ENCODE assay signal across 32 cellular contexts in genomic region chr10:12833451-12833850, GRCh38.
"Had no signal": no experiment of that assay in that cellular context is flagged by ENCODE, and none has a peak within 500 bp of the region (broad histone marks: within the 10 kb centered on the region; RNA-seq: fewer than 3 reads in every experiment).

No MANE protein-coding gene starts in this region.

- H3K27ac Mint-ChIP-seq: activated CD4-positive, alpha-beta T cell treated with anti-CD3 and anti-CD28 coated beads for 36 hours; activated CD4-positive, alpha-beta T cell treated with anti-CD3 and anti-CD28 coated beads, Interleukin-2, amount 10 ng/mL, durations not matched to agents 7 days and 5 days; activated CD8-positive, alpha-beta T cell treated with anti-CD3 and anti-CD28 coated beads, Interleukin-2, amount 10 ng/mL, durations not matched to agents 7 days and 5 days; activated naive CD4-positive, alpha-beta T cell treated with anti-CD3 and anti-CD28 coated beads for 36 hours; activated naive CD4-positive, alpha-beta T cell treated with anti-CD3 and anti-CD28 coated beads, Interleukin-2, amount 50 U/mL, for 72 hours; activated T-cell treated with anti-CD3 and anti-CD28 coated beads, Interleukin-2, amount 50 U/mL, for 24 hours; activated T-helper 2 cell treated with anti-CD3 and anti-CD28 coated beads, Interferon-gamma antibody, Interleukin-2, Interleukin-4, amounts not matched to agents 10 μg/mL and 5 μg/mL and 100 μg/mL, durations not matched to agents 14 hours and 24 hours and 36 hours; T-helper 1 cell treated with Interleukin-12 subunit alpha and Interleukin-12 subunit beta and Interleukin-4 antibody, amounts not matched to agents 30 μg/mL and 1 μg/mL, for 36 hours; T-helper 2 cell treated with Interferon-gamma antibody and Interleukin-4, amounts not matched to agents 5 μg/mL and 100 μg/mL, for 36 hours; WTC11 had no signal

- H3K27me3 ChIP-seq: MG63, SJSA1 had no signal

- H3K9ac ChIP-seq: SK-N-SH had no signal

- H3K36me3 ChIP-seq: MG63, SJSA1 had no signal

- H3K27ac ChIP-seq: PC-9, SJSA1 had no signal

- H2AFZ ChIP-seq: PC-9 had no signal

- H3K4me2 ChIP-seq: PC-9, SK-N-SH had no signal

- H3K27me3 Mint-ChIP-seq: activated CD4-positive, alpha-beta T cell treated with anti-CD3 and anti-CD28 coated beads for 36 hours; activated CD4-positive, alpha-beta T cell treated with anti-CD3 and anti-CD28 coated beads, Interleukin-2, amount 10 ng/mL, durations not matched to agents 7 days and 5 days; activated T-cell treated with anti-CD3 and anti-CD28 coated beads, Interleukin-2, amount 50 U/mL, for 24 hours; IgD-negative memory B cell had no signal

- H3K9me3 Mint-ChIP-seq: activated CD4-positive, alpha-beta T cell treated with anti-CD3 and anti-CD28 coated beads, Interleukin-2, amount 10 ng/mL, durations not matched to agents 7 days and 5 days; activated naive CD4-positive, alpha-beta T cell treated with anti-CD3 and anti-CD28 coated beads for 36 hours; activated naive CD4-positive, alpha-beta T cell treated with anti-CD3 and anti-CD28 coated beads, Interleukin-2, amount 50 U/mL, for 72 hours; activated T-cell treated with anti-CD3 and anti-CD28 coated beads, Interleukin-2, amount 50 U/mL, for 24 hours; activated T-helper 2 cell treated with anti-CD3 and anti-CD28 coated beads, Interferon-gamma antibody, Interleukin-2, Interleukin-4, amounts not matched to agents 10 μg/mL and 5 μg/mL and 100 μg/mL, durations not matched to agents 14 hours and 24 hours and 36 hours; IgD-negative memory B cell; T-helper 1 cell treated with Interleukin-12 subunit alpha and Interleukin-12 subunit beta and Interleukin-4 antibody, amounts not matched to agents 30 μg/mL and 1 μg/mL, for 36 hours; T-helper 2 cell treated with Interferon-gamma antibody and Interleukin-4, amounts not matched to agents 5 μg/mL and 100 μg/mL, for 36 hours; WTC11 had no signal

- DNase-seq: activated CD4-positive, alpha-beta T cell treated with anti-CD3 and anti-CD28 coated beads for 36 hours; activated CD4-positive, alpha-beta T cell treated with anti-CD3 and anti-CD28 coated beads, Interleukin-2, amount 10 ng/mL, durations not matched to agents 7 days and 5 days; activated CD4-positive, alpha-beta T cell treated with anti-CD3 and anti-CD28 coated beads, Interleukin-2, amount 50 U/mL, for 48 hours; activated CD8-positive, alpha-beta T cell treated with anti-CD3 and anti-CD28 coated beads, Interleukin-2, amount 10 ng/mL, durations not matched to agents 7 days and 5 days; activated gamma-delta T cell; activated naive CD4-positive, alpha-beta T cell treated with anti-CD3 and anti-CD28 coated beads for 36 hours; activated T-cell treated with anti-CD3 and anti-CD28 coated beads, Interleukin-2, amount 50 U/mL, for 24 hours; aorta; caudate nucleus; Karpas-422; KBM-7; MG63; NCI-H1048; NCI-H1105 treated with DMSO at 0.1 percent for 48 hours; NCI-H1436; NCI-H1694; NCI-H2029; NCI-H510A; NCI-H526; NCI-H748 treated with DMSO at 0.1 percent for 48 hours; NK-92 treated with Interleukin-12 subunit alpha and Interleukin-12 subunit beta, amount 100 ng/mL, for 24 hours; PC-9; SHP77; SK-N-SH had no signal

- H3K9me3 ChIP-seq: MG63, SJSA1, SK-N-SH had no signal

- FAIRE-seq: RCC 7860 had no signal

- H3K4me3 ChIP-seq: MG63, PC-9, SJSA1 had no signal

- H3K36me3 Mint-ChIP-seq: activated naive CD4-positive, alpha-beta T cell treated with anti-CD3 and anti-CD28 coated beads, Interleukin-2, amount 50 U/mL, for 72 hours; WTC11 had no signal

- H3K4me1 Mint-ChIP-seq: activated CD4-positive, alpha-beta T cell treated with anti-CD3 and anti-CD28 coated beads for 36 hours; activated CD4-positive, alpha-beta T cell treated with anti-CD3 and anti-CD28 coated beads, Interleukin-2, amount 10 ng/mL, durations not matched to agents 7 days and 5 days; WTC11 had no signal

- H3K4me3 Mint-ChIP-seq: activated CD4-positive, alpha-beta T cell treated with anti-CD3 and anti-CD28 coated beads for 36 hours; activated CD4-positive, alpha-beta T cell treated with anti-CD3 and anti-CD28 coated beads, Interleukin-2, amount 10 ng/mL, durations not matched to agents 7 days and 5 days; activated CD8-positive, alpha-beta T cell treated with anti-CD3 and anti-CD28 coated beads, Interleukin-2, amount 10 ng/mL, durations not matched to agents 7 days and 5 days; activated naive CD4-positive, alpha-beta T cell treated with anti-CD3 and anti-CD28 coated beads for 36 hours; activated T-cell treated with anti-CD3 and anti-CD28 coated beads, Interleukin-2, amount 50 U/mL, for 24 hours; IgD-negative memory B cell; T-helper 1 cell treated with Interleukin-12 subunit alpha and Interleukin-12 subunit beta and Interleukin-4 antibody, amounts not matched to agents 30 μg/mL and 1 μg/mL, for 36 hours; T-helper 2 cell treated with Interferon-gamma antibody and Interleukin-4, amounts not matched to agents 5 μg/mL and 100 μg/mL, for 36 hours; WTC11 had no signal
